ENCODE assay signal across 27 cellular contexts in the genomic region with DNA sequence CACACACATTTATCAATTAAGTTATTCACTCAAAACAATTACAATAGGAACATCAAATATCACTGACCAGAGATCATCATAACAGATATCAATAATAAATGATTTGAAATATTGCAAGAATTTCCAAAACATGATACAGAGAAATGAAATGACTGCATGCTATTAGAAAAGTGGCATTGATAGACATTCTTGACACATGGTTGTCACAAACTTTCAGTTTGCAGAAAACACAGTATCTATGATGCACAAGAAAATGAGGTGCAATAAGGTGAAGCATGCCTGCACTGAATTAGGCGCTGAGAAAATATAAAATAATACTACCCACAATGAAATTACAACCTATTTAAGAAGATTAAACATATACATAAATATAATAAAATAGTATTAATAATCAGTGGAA.
DNase-seq lines count a peak whose midpoint lies in the region; TF ChIP-seq lines count a peak whose summit lies in the region.
"Had no signal": no experiment of that assay in that cellular context is flagged by ENCODE, and none has a peak within 500 bp of the region (broad histone marks: within the 10 kb centered on the region; RNA-seq: fewer than 3 reads in every experiment).

No MANE protein-coding gene starts in this region.

- no peaks in the 10 kb centered on the region for H3K27me3 ChIP-seq in neural cell (ENCODE audit: insufficient read depth, low read depth, low read length)
- H3K27me3 ChIP-seq: BE2C; BLaER1; BLaER1 treated with 17β-estradiol and CSF1 and Interleukin-3, amounts not matched to agents 10 nM and 100 nM had no signal

- no peaks in the 10 kb centered on the region for H4K20me1 ChIP-seq in neural cell (ENCODE audit: insufficient read depth)
- H4K20me1 ChIP-seq: BLaER1; BLaER1 treated with 17β-estradiol and CSF1 and Interleukin-3, amounts not matched to agents 10 nM and 100 nM had no signal

- H3K4me2 ChIP-seq in neural cell (ENCODE audit: low read length) = no peak overlapping the region
- H3K4me2 ChIP-seq: A549; BLaER1; BLaER1 treated with 17β-estradiol and CSF1 and Interleukin-3, amounts not matched to agents 10 nM and 100 nM had no signal

- H3K79me2 ChIP-seq in neural cell (replicated peaks; ENCODE audit: insufficient read depth, low read length) = no peaks in the 10 kb centered on the region

- peak; percentile 99 for TF ChIP-seq EP300 in neural cell (conservative IDR thresholded peaks at IDR 0.05; ENCODE audit: poor library complexity, severe bottlenecking)

- no peak overlapping the region for H3K4me3 ChIP-seq in neural cell (ENCODE audit: low read length)
- H3K4me3 ChIP-seq: A549; BLaER1; BLaER1 treated with 17β-estradiol and CSF1 and Interleukin-3, amounts not matched to agents 10 nM and 100 nM had no signal

- no peak for DNase-seq in UCSD-AML1 (lab: John Stamatoyannopoulos, UW; ENCODE audit: unreplicated experiment)
- DNase-seq: 8988T; ACHN; AML-193; BE2C; C1 segment of cervical spinal cord; Caco-2; Calu3; CD4-positive, alpha-beta memory T cell; CD4-positive, alpha-beta T cell; CD4-positive, CD25-positive, alpha-beta regulatory T cell; CD8-positive, alpha-beta memory T cell; CD8-positive, alpha-beta T cell; COR-L47; DMS 273 treated with DMSO at 0.1 percent for 48 hours; DMS153; DMS53; DMS79; DMS79 treated with DMSO at 0.1 percent for 48 hours; DND-41; EL had no signal

- H3K36me3 ChIP-seq in neural cell (ENCODE audit: insufficient read depth, low read length) = no peaks in the 10 kb centered on the region
- H3K36me3 ChIP-seq: BE2C; BLaER1; BLaER1 treated with 17β-estradiol and CSF1 and Interleukin-3, amounts not matched to agents 10 nM and 100 nM had no signal

- no peaks in the 10 kb centered on the region for H3K9me2 ChIP-seq in neural cell (ENCODE audit: insufficient read depth, low read length)

- H3F3A ChIP-seq in neural cell (ENCODE audit: insufficient read depth, low read length, poor library complexity, severe bottlenecking) = no peaks in the 10 kb centered on the region

- no peaks in the 10 kb centered on the region for H3K9me3 ChIP-seq in neural cell (ENCODE audit: low read length)
- H3K9me3 ChIP-seq: A549; BE2C; BLaER1; BLaER1 treated with 17β-estradiol and CSF1 and Interleukin-3, amounts not matched to agents 10 nM and 100 nM; Caco-2 had no signal

- no peak overlapping the region for H3K27ac ChIP-seq in neural cell (ENCODE audit: low read length)
- H3K27ac ChIP-seq: 22Rv1; A549; BLaER1; BLaER1 treated with 17β-estradiol and CSF1 and Interleukin-3, amounts not matched to agents 10 nM and 100 nM; C4-2B had no signal

- no peak overlapping the region for H2AFZ ChIP-seq in neural cell (ENCODE audit: low read depth, low read length)

- no peak overlapping the region for H3K9ac ChIP-seq in neural cell (ENCODE audit: low read length)
- H3K9ac ChIP-seq: BLaER1; BLaER1 treated with 17β-estradiol and CSF1 and Interleukin-3, amounts not matched to agents 10 nM and 100 nM had no signal

- TF ChIP-seq RAD21 in neural cell (conservative IDR thresholded peaks at IDR 0.05) = no peak

- TF ChIP-seq CTCF in neural cell (IDR thresholded peaks at IDR 0.05; ENCODE audit: poor library complexity, severe bottlenecking) = no peak

TF ChIP-seq in neural cell, 6 proteins besides CTCF, POLR2A, EP300 and RAD21:
- TF ChIP-seq SMC3 (conservative IDR thresholded peaks at IDR 0.05; ENCODE audit: poor library complexity) (no peak), MXI1 (conservative IDR thresholded peaks at IDR 0.05; ENCODE audit: poor library complexity, severe bottlenecking) (no peak), POLR2AphosphoS5 (IDR thresholded peaks at IDR 0.05) (peak; percentile 93)
